ENCODE assay signal across 8 cellular contexts in the genomic region with DNA sequence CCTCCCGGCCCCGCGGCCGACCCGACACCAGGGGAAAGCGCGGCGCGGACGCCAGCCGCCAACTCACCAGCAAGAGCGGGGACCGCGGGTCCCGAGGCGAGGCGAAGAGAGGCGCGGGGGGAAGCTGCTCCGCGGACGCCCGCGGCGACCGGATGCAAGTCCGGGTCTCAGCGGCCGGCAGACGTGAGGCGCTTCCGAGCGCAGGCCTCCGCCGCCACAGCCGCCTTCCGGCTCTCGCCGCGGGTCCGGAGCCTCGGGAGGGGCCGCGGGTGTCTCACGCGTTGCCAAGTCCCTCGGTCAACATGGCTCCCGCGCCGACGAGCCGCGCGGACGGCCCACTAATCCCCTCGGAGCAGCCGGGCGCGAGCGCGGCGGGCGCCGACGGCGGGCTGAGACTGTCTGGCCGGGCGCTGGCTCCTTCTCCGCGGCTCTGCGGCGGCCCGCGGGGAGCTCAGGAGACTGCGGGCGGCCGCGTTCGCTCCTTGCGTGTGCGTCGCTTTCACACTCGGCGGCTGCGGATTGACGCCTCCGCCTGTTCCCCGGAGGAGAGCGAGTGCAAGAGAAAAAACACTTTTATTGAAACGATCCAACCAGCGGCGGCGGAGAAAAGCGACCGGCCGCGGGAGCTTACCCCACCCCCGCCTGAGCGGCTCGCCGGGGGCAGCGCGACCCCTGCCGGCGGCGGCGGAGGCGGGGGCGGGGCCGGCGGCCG. TPM values are rescaled to one million over a fixed set of nuclear protein-coding genes. Genes with fewer than 3 reads are reported as not detected.
DNase-seq lines count a peak whose midpoint lies in the region; ATAC-seq and TF ChIP-seq lines count a peak whose summit lies in the region.

A gene (minus strand): TSS at position 521 of the 712 bp plus-strand sequence. CDS start 65,603 bp downstream, outside the sequence.

- TF ChIP-seq CTCF in GM23338 (conservative IDR thresholded peaks at IDR 0.05; ENCODE audit: low read depth in 2 of 2) (peak; percentile 7 to 58; a peak in 2 of 4 replicates), LNCAP (IDR thresholded peaks at IDR 0.05) (peak; percentile 82), fibroblast of pulmonary artery (IDR thresholded peaks at IDR 0.05; ENCODE audit: low read length, missing control alignments) (no peak), nephron progenitor cell (IDR thresholded peaks at IDR 0.05) (no peak)

- H3K27ac ChIP-seq in GM23338 (ENCODE audit: low read depth) = no peak within 1 kb of the TSS

- H3K4me3 ChIP-seq in GM23338 (peak within 1 kb of the TSS; percentile 74), fibroblast of pulmonary artery (replicated peaks; ENCODE audit: low read depth, low read length) (peak within 1 kb of the TSS; percentile 73)

- no peaks in the 10 kb centered on the region for H3K9me2 ChIP-seq in GM23338 (ENCODE audit: insufficient read depth)

- peaks cover 57% of the 10 kb centered on the region for H3K4me1 ChIP-seq in GM23338 (ENCODE audit: insufficient read depth)

- peak within 1 kb of the TSS; percentile 81 for H3K4me3 Mint-ChIP-seq in GM23338
- H3K4me3 Mint-ChIP-seq in activated T-helper 2 cell treated with anti-CD3 and anti-CD28 coated beads, Interferon-gamma antibody, Interleukin-2, Interleukin-4, amounts not matched to agents 10 μg/mL and 5 μg/mL and 100 μg/mL, durations not matched to agents 14 hours and 24 hours and 36 hours (ENCODE audit: low read depth) = peak within 1 kb of the TSS; percentile 98
- H3K4me3 Mint-ChIP-seq in nephron progenitor cell = peak within 1 kb of the TSS; percentile 94
- peak within 1 kb of the TSS; percentile 90 for H3K4me3 Mint-ChIP-seq in stimulated activated naive CD8-positive, alpha-beta T cell treated with anti-CD3 and anti-CD28 coated beads, Interleukin-15, Interleukin-2, amounts not matched to agents 100 ng/mL and 50 ng/mL, for 24 hours

- peaks cover 8% of the 10 kb centered on the region for H3K27me3 Mint-ChIP-seq in GM23338 (ENCODE audit: insufficient read depth, low read depth, poor library complexity)
- no peaks in the 10 kb centered on the region for H3K27me3 Mint-ChIP-seq in activated T-helper 2 cell treated with anti-CD3 and anti-CD28 coated beads, Interferon-gamma antibody, Interleukin-2, Interleukin-4, amounts not matched to agents 10 μg/mL and 5 μg/mL and 100 μg/mL, durations not matched to agents 14 hours and 24 hours and 36 hours (ENCODE audit: low read depth)
- H3K27me3 Mint-ChIP-seq in nephron progenitor cell (ENCODE audit: low read depth, poor library complexity) = peaks cover 3% of the 10 kb centered on the region
- no peaks in the 10 kb centered on the region for H3K27me3 Mint-ChIP-seq in stimulated activated naive CD8-positive, alpha-beta T cell treated with anti-CD3 and anti-CD28 coated beads, Interleukin-15, Interleukin-2, amounts not matched to agents 100 ng/mL and 50 ng/mL, for 24 hours

- H3K79me2 ChIP-seq in GM23338 (replicated peaks; ENCODE audit: insufficient read depth) = peaks cover 38% of the 10 kb centered on the region

- H3F3A ChIP-seq in GM23338 (replicated peaks; ENCODE audit: low read depth) = peaks cover 8% of the 10 kb centered on the region; the same call in 1 of the 2 replicates

- H3K27ac Mint-ChIP-seq in GM23338 = no peak within 1 kb of the TSS; the same call in 1 of the 2 replicates
- peak within 1 kb of the TSS; percentile 97 for H3K27ac Mint-ChIP-seq in activated T-helper 2 cell treated with anti-CD3 and anti-CD28 coated beads, Interferon-gamma antibody, Interleukin-2, Interleukin-4, amounts not matched to agents 10 μg/mL and 5 μg/mL and 100 μg/mL, durations not matched to agents 14 hours and 24 hours and 36 hours
- H3K27ac Mint-ChIP-seq in nephron progenitor cell = peak within 1 kb of the TSS; percentile 99
- peak within 1 kb of the TSS; percentile 96 for H3K27ac Mint-ChIP-seq in stimulated activated naive CD8-positive, alpha-beta T cell treated with anti-CD3 and anti-CD28 coated beads, Interleukin-15, Interleukin-2, amounts not matched to agents 100 ng/mL and 50 ng/mL, for 24 hours

- intact Hi-C loops in activated T-helper 2 cell treated with anti-CD3 and anti-CD28 coated beads, Interferon-gamma antibody, Interleukin-2, Interleukin-4, amounts not matched to agents 10 μg/mL and 5 μg/mL and 100 μg/mL, durations not matched to agents 14 hours and 24 hours and 36 hours (cut with micrococcal nuclease) = loop anchor here (2.0 to 5.0 kb wide), 3 partner anchors 102 to 363 kb away; a partner anchor contains a TSS

- DNase-seq in EH (ENCODE audit: low read depth) = peak; percentile 85
- DNase-seq in GM23338 (ENCODE audit: low spot score) = peak; percentile 75
- DNase-seq in RPMI8226 = peak; percentile 91
- DNase-seq in activated T-helper 2 cell treated with anti-CD3 and anti-CD28 coated beads, Interferon-gamma antibody, Interleukin-2, Interleukin-4, amounts not matched to agents 10 μg/mL and 5 μg/mL and 100 μg/mL, durations not matched to agents 14 hours and 24 hours and 36 hours (ENCODE audit: low spot score) = peak; percentile 81
- DNase-seq in fibroblast of pulmonary artery (ENCODE audit: low read depth) = peak; percentile 91
- DNase-seq in nephron progenitor cell = peak; percentile 83

- H3K4me2 ChIP-seq in GM23338 = peak within 1 kb of the TSS; percentile 89

- no peaks in the 10 kb centered on the region for H3K36me3 ChIP-seq in GM23338 (ENCODE audit: insufficient read depth)

- no peaks in the 10 kb centered on the region for H3K36me3 Mint-ChIP-seq in GM23338 (ENCODE audit: low read depth)
- H3K36me3 Mint-ChIP-seq in activated T-helper 2 cell treated with anti-CD3 and anti-CD28 coated beads, Interferon-gamma antibody, Interleukin-2, Interleukin-4, amounts not matched to agents 10 μg/mL and 5 μg/mL and 100 μg/mL, durations not matched to agents 14 hours and 24 hours and 36 hours (ENCODE audit: low read depth) = peaks cover 3% of the 10 kb centered on the region
- peaks cover 4% of the 10 kb centered on the region for H3K36me3 Mint-ChIP-seq in nephron progenitor cell (ENCODE audit: low read depth)
- peaks cover 3% of the 10 kb centered on the region for H3K36me3 Mint-ChIP-seq in stimulated activated naive CD8-positive, alpha-beta T cell treated with anti-CD3 and anti-CD28 coated beads, Interleukin-15, Interleukin-2, amounts not matched to agents 100 ng/mL and 50 ng/mL, for 24 hours (ENCODE audit: low read depth)

- H2AFZ ChIP-seq in GM23338 = peak within 1 kb of the TSS; percentile 18

- ATAC-seq in GM23338 = peak; percentile 74

- H3K9me3 Mint-ChIP-seq in GM23338 (no peaks in the 10 kb centered on the region), nephron progenitor cell (no peaks in the 10 kb centered on the region)
- no peaks in the 10 kb centered on the region for H3K9me3 Mint-ChIP-seq in activated T-helper 2 cell treated with anti-CD3 and anti-CD28 coated beads, Interferon-gamma antibody, Interleukin-2, Interleukin-4, amounts not matched to agents 10 μg/mL and 5 μg/mL and 100 μg/mL, durations not matched to agents 14 hours and 24 hours and 36 hours
- H3K9me3 Mint-ChIP-seq in stimulated activated naive CD8-positive, alpha-beta T cell treated with anti-CD3 and anti-CD28 coated beads, Interleukin-15, Interleukin-2, amounts not matched to agents 100 ng/mL and 50 ng/mL, for 24 hours = no peaks in the 10 kb centered on the region

- H3K27me3 ChIP-seq in GM23338 (ENCODE audit: insufficient read depth) = peaks cover 10% of the 10 kb centered on the region; the same call in 1 of the 2 replicates

- H3K4me1 Mint-ChIP-seq in GM23338 (peaks cover 54% of the 10 kb centered on the region), nephron progenitor cell (peaks cover 42% of the 10 kb centered on the region)
- peaks cover 49% of the 10 kb centered on the region for H3K4me1 Mint-ChIP-seq in activated T-helper 2 cell treated with anti-CD3 and anti-CD28 coated beads, Interferon-gamma antibody, Interleukin-2, Interleukin-4, amounts not matched to agents 10 μg/mL and 5 μg/mL and 100 μg/mL, durations not matched to agents 14 hours and 24 hours and 36 hours (ENCODE audit: low read depth)
- peaks cover 49% of the 10 kb centered on the region for H3K4me1 Mint-ChIP-seq in stimulated activated naive CD8-positive, alpha-beta T cell treated with anti-CD3 and anti-CD28 coated beads, Interleukin-15, Interleukin-2, amounts not matched to agents 100 ng/mL and 50 ng/mL, for 24 hours (ENCODE audit: low read depth)

- H4K20me1 ChIP-seq in GM23338 (replicated peaks; ENCODE audit: insufficient read depth) = peaks cover 5% of the 10 kb centered on the region; the same call in 1 of the 2 replicates

TF ChIP-seq in GM23338, 12 proteins besides CTCF, POLR2A, EP300 and RAD21 (continues in another document):
- no peak; the same call in 1 of the 2 replicates for TF ChIP-seq POLR2AphosphoS5 (IDR thresholded peaks at IDR 0.05; ENCODE audit: low read depth)
- no peak for TF ChIP-seq EZH2phosphoT487 (IDR thresholded peaks at IDR 0.05; ENCODE audit: unreplicated experiment)
- no peak for TF ChIP-seq JUNB (IDR thresholded peaks at IDR 0.05; ENCODE audit: unreplicated experiment)
- TF ChIP-seq ZNF331 (CRISPR knock-in tag; IDR thresholded peaks at IDR 0.05; ENCODE audit: low read depth) = no peak
- no peak for TF ChIP-seq EZH2 (IDR thresholded peaks at IDR 0.05; ENCODE audit: low read depth, unreplicated experiment)

RNA-seq across cellular contexts. Expression of the gene that starts here (rescaled TPM):
- total RNA-seq in GM23338 (2014; rRNA removed; shearing (Covaris generic)) = 24.5 and 34.2 TPM in 2 replicates
- 7.0 and 7.6 TPM in 2 replicates for polyA plus RNA-seq in GM23338 (2016; fragmentation: Nextera tagmentation; extraction: Ambion mirVana)
- 34.7 and 37.6 TPM in 2 replicates for total RNA-seq in activated T-helper 2 cell treated with anti-CD3 and anti-CD28 coated beads, Interferon-gamma antibody, Interleukin-2, Interleukin-4, amounts not matched to agents 10 μg/mL and 5 μg/mL and 100 μg/mL, durations not matched to agents 14 hours and 24 hours and 36 hours

Comparison
In these comparisons a context has a peak if more than half of its experiments do, and no peak if none do; other contexts are left out.
1. CTCF ChIP-seq: peak in GM23338 (2 of 2) and LNCAP (single experiment); none in fibroblast of pulmonary artery (single experiment) and nephron progenitor cell (single experiment).
2. Peak in every context shown above with its lines, with median percentiles within 50 percentile points of each other: DNase-seq and H3K4me3 Mint-ChIP-seq.